Comparison of ENCODE assay signal across 13 cellular contexts in genomic region chr14:95537298-95538089, GRCh38. TPM values are rescaled to one million over a fixed set of nuclear protein-coding genes. Genes with fewer than 3 reads are reported as not detected.
DNase-seq lines count a peak whose midpoint lies in the region; ATAC-seq and TF ChIP-seq lines count a peak whose summit lies in the region.
"Had no signal": no experiment of that assay in that cellular context is flagged by ENCODE, and none has a peak within 500 bp of the region (broad histone marks: within the 10 kb centered on the region; RNA-seq: fewer than 3 reads in every experiment).

No MANE protein-coding gene starts in this region.

- no peak overlapping the region for H3K27ac Mint-ChIP-seq in stimulated activated naive CD8-positive, alpha-beta T cell treated with anti-CD3 and anti-CD28 coated beads, Interleukin-15, Interleukin-2, amounts not matched to agents 100 ng/mL and 50 ng/mL, for 24 hours
- no peak overlapping the region for H3K27ac Mint-ChIP-seq in stimulated activated naive CD8-positive, alpha-beta T cell treated with anti-CD3 and anti-CD28 coated beads, Interleukin-15, amount 100 ng/mL, for 72 hours
- H3K27ac Mint-ChIP-seq in WTC11 (no peak overlapping the region), immature natural killer cell (no peak overlapping the region), type B pancreatic cell (peak overlapping the region; percentile 12)

- H3K36me3 Mint-ChIP-seq in stimulated activated naive CD8-positive, alpha-beta T cell treated with anti-CD3 and anti-CD28 coated beads, Interleukin-15, Interleukin-2, amounts not matched to agents 100 ng/mL and 50 ng/mL, for 24 hours (ENCODE audit: low read depth) = peaks cover 18% of the 10 kb centered on the region
- H3K36me3 Mint-ChIP-seq in WTC11 = peaks cover 3% of the 10 kb centered on the region
- H3K36me3 Mint-ChIP-seq in immature natural killer cell = no peaks in the 10 kb centered on the region
- H3K36me3 Mint-ChIP-seq in type B pancreatic cell = no peaks in the 10 kb centered on the region

- no peak for ATAC-seq in stimulated activated naive CD8-positive, alpha-beta T cell treated with anti-CD3 and anti-CD28 coated beads, Interleukin-15, amount 100 ng/mL, for 72 hours
- no peak for ATAC-seq in WTC11
- no peak for ATAC-seq in activated CD4-positive, CD25-positive, alpha-beta regulatory T cell treated with anti-CD3 and anti-CD28 coated beads, Interleukin-2, amount 50 U/mL, for 24 hours

- in situ Hi-C loops in GM13976 (cut with MboI; ENCODE audit: low sequenced_read_pairs, unreplicated experiment) = no loop called here

- no peaks in the 10 kb centered on the region for H3K9me3 Mint-ChIP-seq in stimulated activated naive CD8-positive, alpha-beta T cell treated with anti-CD3 and anti-CD28 coated beads, Interleukin-15, Interleukin-2, amounts not matched to agents 100 ng/mL and 50 ng/mL, for 24 hours
- no peaks in the 10 kb centered on the region for H3K9me3 Mint-ChIP-seq in stimulated activated naive CD8-positive, alpha-beta T cell treated with anti-CD3 and anti-CD28 coated beads, Interleukin-15, amount 100 ng/mL, for 72 hours
- H3K9me3 Mint-ChIP-seq in WTC11 (no peaks in the 10 kb centered on the region), immature natural killer cell (no peaks in the 10 kb centered on the region), type B pancreatic cell (no peaks in the 10 kb centered on the region)

- TF ChIP-seq CTCF in WTC11 (IDR thresholded peaks at IDR 0.05) (no peak), type B pancreatic cell (conservative IDR thresholded peaks at IDR 0.05) (no peak), GM13976 (IDR thresholded peaks at IDR 0.05; ENCODE audit: borderline replicate concordance, control extremely low read depth, extremely low read depth, insufficient read depth, missing control alignments) (no peak)

- POLR2A ChIA-PET in WTC11 (lab: Charles Lee) = no interaction called here

- H3K4me1 Mint-ChIP-seq in stimulated activated naive CD8-positive, alpha-beta T cell treated with anti-CD3 and anti-CD28 coated beads, Interleukin-15, Interleukin-2, amounts not matched to agents 100 ng/mL and 50 ng/mL, for 24 hours (ENCODE audit: low read depth) = peaks cover 53% of the 10 kb centered on the region
- peaks cover 55% of the 10 kb centered on the region for H3K4me1 Mint-ChIP-seq in stimulated activated naive CD8-positive, alpha-beta T cell treated with anti-CD3 and anti-CD28 coated beads, Interleukin-15, amount 100 ng/mL, for 72 hours
- peaks cover 39% of the 10 kb centered on the region for H3K4me1 Mint-ChIP-seq in WTC11
- H3K4me1 Mint-ChIP-seq in immature natural killer cell = peaks cover 48 to 56% of the 10 kb centered on the region in 2 donors
- peaks cover 37% of the 10 kb centered on the region for H3K4me1 Mint-ChIP-seq in type B pancreatic cell (ENCODE audit: unreplicated experiment)

- CTCF ChIA-PET in WTC11 (lab: Charles Lee) = no interaction called here

- no peaks in the 10 kb centered on the region for H3K27me3 Mint-ChIP-seq in stimulated activated naive CD8-positive, alpha-beta T cell treated with anti-CD3 and anti-CD28 coated beads, Interleukin-15, Interleukin-2, amounts not matched to agents 100 ng/mL and 50 ng/mL, for 24 hours
- no peaks in the 10 kb centered on the region for H3K27me3 Mint-ChIP-seq in stimulated activated naive CD8-positive, alpha-beta T cell treated with anti-CD3 and anti-CD28 coated beads, Interleukin-15, amount 100 ng/mL, for 72 hours
- H3K27me3 Mint-ChIP-seq in WTC11 (ENCODE audit: low read depth) = no peaks in the 10 kb centered on the region
- peaks cover 5 to 10% (median 6%) of the 10 kb centered on the region in 3 donors for H3K27me3 Mint-ChIP-seq in immature natural killer cell (ENCODE audit: low read depth in 3 of 3)
- H3K27me3 Mint-ChIP-seq in type B pancreatic cell = no peaks in the 10 kb centered on the region

- H3K4me3 Mint-ChIP-seq in stimulated activated naive CD8-positive, alpha-beta T cell treated with anti-CD3 and anti-CD28 coated beads, Interleukin-15, Interleukin-2, amounts not matched to agents 100 ng/mL and 50 ng/mL, for 24 hours = peak overlapping the region; percentile 98
- peak overlapping the region in 1 of 2 donors; percentile 99 for H3K4me3 Mint-ChIP-seq in stimulated activated naive CD8-positive, alpha-beta T cell treated with anti-CD3 and anti-CD28 coated beads, Interleukin-15, amount 100 ng/mL, for 72 hours
- H3K4me3 Mint-ChIP-seq in WTC11 = no peak overlapping the region; the same call in 1 of the 2 replicates
- peak overlapping the region in 3 of 5 donors; percentile 54 to 65 (median 58) for H3K4me3 Mint-ChIP-seq in immature natural killer cell
- peak overlapping the region; percentile 99 for H3K4me3 Mint-ChIP-seq in type B pancreatic cell

- DNase-seq in stimulated activated naive CD8-positive, alpha-beta T cell treated with anti-CD3 and anti-CD28 coated beads, Interleukin-15, amount 100 ng/mL, for 72 hours = no peak
- no peak for DNase-seq in WTC11 (ENCODE audit: low spot score)
- no peak for DNase-seq in immature natural killer cell
- no peak for DNase-seq in type B pancreatic cell (ENCODE audit: extremely low spot score, unreplicated experiment)
- DNase-seq in GM13976 (ENCODE audit: low spot score) = no peak
- no peak for DNase-seq in AG08395 (ENCODE audit: low spot score)
- DNase-seq: activated CD4-positive, CD25-positive, alpha-beta regulatory T cell; effector memory CD4-positive, alpha-beta T cell; NCI-H1436; stimulated activated CD4-positive, alpha-beta T cell treated with anti-CD3 and anti-CD28 coated beads, Interleukin-2, amount 100 ng/mL, for 24 hours; stomach had no signal

TF ChIP-seq in WTC11, 78 proteins besides CTCF, POLR2A, EP300 and RAD21:
- TF ChIP-seq ATF3 (CRISPR knock-in tag; conservative IDR thresholded peaks at IDR 0.05) = no peak
- no peak for TF ChIP-seq IRF1 (CRISPR knock-in tag; IDR thresholded peaks at IDR 0.05)
- no peak for TF ChIP-seq NR2C2 (CRISPR knock-in tag; IDR thresholded peaks at IDR 0.05)
- no peak for TF ChIP-seq MLX (CRISPR knock-in tag; IDR thresholded peaks at IDR 0.05)
- 0 out of 2 replicates have a peak, but pooled peaks have one; percentile 56 for TF ChIP-seq GABPB1 (CRISPR knock-in tag; IDR thresholded peaks at IDR 0.05)
- TF ChIP-seq ZNF512 (CRISPR knock-in tag; IDR thresholded peaks at IDR 0.05; ENCODE audit: borderline replicate concordance) = no peak
- TF ChIP-seq ZNF396 (CRISPR knock-in tag; IDR thresholded peaks at IDR 0.05; ENCODE audit: borderline replicate concordance) = no peak
- TF ChIP-seq FOXK1 (CRISPR knock-in tag; IDR thresholded peaks at IDR 0.05) = no peak

RNA-seq across cellular contexts. Expression of gene GLRX5, which starts 2.6 kb away (rescaled TPM):
- total RNA-seq in WTC11 (2021) = 72.8 to 78.3 TPM (median 76.2 TPM) in 3 replicates
- polyA plus RNA-seq in immature natural killer cell = 10 to 100 TPM; 54.5 to 87.1 (median 81.7) TPM
- 48.8 and 59.4 TPM in 2 replicates for total RNA-seq in type B pancreatic cell (ENCODE audit: low replicate concordance)

RNA-seq across cellular contexts. Expression of gene SYNE3, which starts 21.0 kb away (rescaled TPM):
- 0.21 to 0.34 TPM (median 0.24 TPM) in 3 replicates for total RNA-seq in WTC11 (2021)
- polyA plus RNA-seq in immature natural killer cell = 1 to 10 TPM in 2 of 3 donors, not detected in 1; 1.0 to 1.4 TPM
- total RNA-seq in type B pancreatic cell (ENCODE audit: low replicate concordance) = 0.65 and 2.9 TPM in 2 replicates
